ENCODE assay signal across 31 cellular contexts in genomic region chr1:76881726-76882125, GRCh38. TPM values are rescaled to one million over a fixed set of nuclear protein-coding genes. Genes with fewer than 3 reads are reported as not detected.
"Had no signal": no experiment of that assay in that cellular context is flagged by ENCODE, and none has a peak within 500 bp of the region (broad histone marks: within the 10 kb centered on the region; RNA-seq: fewer than 3 reads in every experiment).

No MANE protein-coding gene starts in this region.

- ATAC-seq: activated CD4-positive, CD25-positive, alpha-beta regulatory T cell treated with anti-CD3 and anti-CD28 coated beads, Interleukin-2, amount 50 U/mL, for 24 hours; left cardiac atrium; left ventricle myocardium superior; stimulated activated memory B cell treated with anti-CD40 and anti-IgM and Interleukin-4, amounts not matched to agents 10 μg/mL and 1 μg/mL and 100 μg/mL, for 72 hours; stimulated activated naive CD8-positive, alpha-beta T cell treated with anti-CD3 and anti-CD28 coated beads, Interleukin-15, amount 100 ng/mL, for 72 hours; T-helper 17 cell had no signal

- H3K9me3 ChIP-seq: sigmoid colon, upper lobe of left lung, vagina had no signal

- H3K27me3 ChIP-seq: breast epithelium, sigmoid colon, upper lobe of left lung, vagina had no signal

- H3K4me1 ChIP-seq: breast epithelium, sigmoid colon, upper lobe of left lung, vagina had no signal

- DNase-seq: activated CD4-positive, alpha-beta T cell treated with anti-CD3 and anti-CD28 coated beads for 48 hours; activated CD4-positive, alpha-beta T cell treated with anti-CD3 and anti-CD28 coated beads, Interleukin-2, amount 50 U/mL, for 48 hours; activated CD8-positive, alpha-beta memory T cell treated with anti-CD3 and anti-CD28 coated beads for 24 hours; activated effector memory CD4-positive, alpha-beta T cell treated with anti-CD3 and anti-CD28 coated beads, Interleukin-2, amount 50 U/mL, for 16 hours; activated naive CD4-positive, alpha-beta T cell treated with anti-CD3 and anti-CD28 coated beads for 36 hours; activated naive CD8-positive, alpha-beta T cell treated with anti-CD3 and anti-CD28 coated beads for 36 hours; amniotic stem cell; central memory CD4-positive, alpha-beta T cell; effector CD8-positive, alpha-beta T cell; head of caudate nucleus; hippocampal formation; left cardiac atrium; left ventricle myocardium superior; retina; sigmoid colon; small intestine; stimulated activated CD4-positive, alpha-beta T cell treated with anti-CD3 and anti-CD28 coated beads, Interleukin-4, amount 100 ng/mL, for 24 hours; stimulated activated naive CD8-positive, alpha-beta T cell treated with anti-CD3 and anti-CD28 coated beads, Interleukin-15, amount 100 ng/mL, for 72 hours; substantia nigra; T-helper 17 cell; T1000; upper lobe of left lung; WERI-Rb-1 had no signal

- H3K27ac ChIP-seq: breast epithelium, epithelial cell of prostate, sigmoid colon, upper lobe of left lung, vagina, WERI-Rb-1 had no signal

- H3K36me3 ChIP-seq: breast epithelium, sigmoid colon, upper lobe of left lung, vagina had no signal

- H3K4me3 ChIP-seq: breast epithelium, sigmoid colon, upper lobe of left lung, vagina had no signal

RNA-seq across cellular contexts. Expression of gene ST6GALNAC5, which starts 14.4 kb away (rescaled TPM):
- total RNA-seq: activated naive CD4-positive, alpha-beta T cell treated with anti-CD3 and anti-CD28 coated beads for 36 hours; activated naive CD8-positive, alpha-beta T cell treated with anti-CD3 and anti-CD28 coated beads for 36 hours; activated T-helper 1 cell treated with anti-CD3 and anti-CD28 coated beads, Interleukin-12 subunit alpha, Interleukin-12 subunit beta, Interleukin-2, Interleukin-4 antibody, amounts not matched to agents 30 ng/mL and 10 ng/mL and 1 ng/mL, durations not matched to agents 14 hours and 24 hours and 36 hours; dermis microvascular lymphatic vessel endothelial cell; lung microvascular endothelial cell; T-helper 17 cell had no signal
